Comparison of ENCODE assay signal across 27 cellular contexts in genomic region chr1:200162258-200162657, GRCh38.
"Had no signal": no experiment of that assay in that cellular context is flagged by ENCODE, and none has a peak within 500 bp of the region (broad histone marks: within the 10 kb centered on the region; RNA-seq: fewer than 3 reads in every experiment).

No MANE protein-coding gene starts in this region.

- H3K27ac Mint-ChIP-seq: effector memory CD8-positive, alpha-beta T cell; immature natural killer cell; memory B cell; natural killer cell; stimulated activated naive B cell treated with anti-CD40 and anti-IgM and Interleukin-4, amounts not matched to agents 10 μg/mL and 1 μg/mL and 100 μg/mL, for 72 hours; stimulated activated naive CD8-positive, alpha-beta T cell treated with anti-CD3 and anti-CD28 coated beads, Interleukin-15, Interleukin-2, amounts not matched to agents 100 ng/mL and 50 ng/mL, for 24 hours had no signal

- H3K36me3 Mint-ChIP-seq: immature natural killer cell; memory B cell; natural killer cell; stimulated activated naive B cell treated with anti-CD40 and anti-IgM and Interleukin-4, amounts not matched to agents 10 μg/mL and 1 μg/mL and 100 μg/mL, for 72 hours had no signal

- H3K27me3 Mint-ChIP-seq: memory B cell; stimulated activated naive B cell treated with anti-CD40 and anti-IgM and Interleukin-4, amounts not matched to agents 10 μg/mL and 1 μg/mL and 100 μg/mL, for 72 hours; stimulated activated naive CD8-positive, alpha-beta T cell treated with anti-CD3 and anti-CD28 coated beads, Interleukin-15, Interleukin-2, amounts not matched to agents 100 ng/mL and 50 ng/mL, for 24 hours had no signal

- H3K36me3 ChIP-seq: esophagus squamous epithelium, heart right ventricle, neutrophil, prostate gland, thoracic aorta, tibial nerve, vagina had no signal

- H3K9me3 Mint-ChIP-seq: effector memory CD8-positive, alpha-beta T cell; immature natural killer cell; memory B cell; natural killer cell; neural crest cell; stimulated activated naive B cell treated with anti-CD40 and anti-IgM and Interleukin-4, amounts not matched to agents 10 μg/mL and 1 μg/mL and 100 μg/mL, for 72 hours; stimulated activated naive CD8-positive, alpha-beta T cell treated with anti-CD3 and anti-CD28 coated beads, Interleukin-15, Interleukin-2, amounts not matched to agents 100 ng/mL and 50 ng/mL, for 24 hours had no signal

- H3K27ac ChIP-seq: esophagus squamous epithelium, heart right ventricle, neutrophil, parathyroid adenoma, prostate gland, skin epidermis, thoracic aorta, tibial nerve, vagina had no signal

- H3K9ac ChIP-seq: parathyroid adenoma had no signal

- DNase-seq: cortex of kidney; effector memory CD8-positive, alpha-beta T cell; erythroblast; esophagus squamous epithelium; foreskin melanocyte; glutamatergic neuron; heart right ventricle; hypothalamus; immature natural killer cell; islet precursor cell; kidney glomerular epithelial cell; natural killer cell; right cardiac atrium; stimulated activated CD4-positive, alpha-beta T cell treated with anti-CD3 and anti-CD28 coated beads, Interleukin-15, amount 100 ng/mL, for 24 hours; stimulated activated CD4-positive, alpha-beta T cell treated with anti-CD3 and anti-CD28 coated beads, Interleukin-2, amount 100 ng/mL, for 48 hours; stimulated activated naive B cell treated with anti-CD40 and anti-IgM and Interleukin-4, amounts not matched to agents 10 μg/mL and 1 μg/mL and 100 μg/mL, for 72 hours had no signal

- ATAC-seq: effector memory CD8-positive, alpha-beta T cell; heart right ventricle; natural killer cell; right cardiac atrium; stimulated activated naive B cell treated with anti-CD40 and anti-IgM and Interleukin-4, amounts not matched to agents 10 μg/mL and 1 μg/mL and 100 μg/mL, for 72 hours had no signal

- H3K4me3 Mint-ChIP-seq: effector memory CD8-positive, alpha-beta T cell; immature natural killer cell; memory B cell; natural killer cell; neural crest cell; stimulated activated naive B cell treated with anti-CD40 and anti-IgM and Interleukin-4, amounts not matched to agents 10 μg/mL and 1 μg/mL and 100 μg/mL, for 72 hours; stimulated activated naive CD8-positive, alpha-beta T cell treated with anti-CD3 and anti-CD28 coated beads, Interleukin-15, Interleukin-2, amounts not matched to agents 100 ng/mL and 50 ng/mL, for 24 hours had no signal

- H2AFZ ChIP-seq: parathyroid adenoma had no signal

- H3K4me1 ChIP-seq: esophagus squamous epithelium, parathyroid adenoma, prostate gland, tibial nerve, vagina had no signal

- H3K79me2 ChIP-seq: parathyroid adenoma had no signal

- H3K4me1 Mint-ChIP-seq: immature natural killer cell, natural killer cell had no signal

- H3K9me3 ChIP-seq: esophagus squamous epithelium, heart right ventricle, neutrophil, prostate gland, thoracic aorta, tibial nerve, vagina had no signal

- H3K27me3 ChIP-seq: heart right ventricle, neutrophil, tibial nerve, vagina had no signal

- H3K4me3 ChIP-seq: esophagus squamous epithelium, heart right ventricle, lung, prostate gland, skin epidermis, thoracic aorta, tibial nerve, vagina had no signal
